ENCODE assay signal across 8 cellular contexts in genomic region chr7:71935674-71936073, GRCh38.
"Had no signal": no experiment of that assay in that cellular context is flagged by ENCODE, and none has a peak within 500 bp of the region (broad histone marks: within the 10 kb centered on the region; RNA-seq: fewer than 3 reads in every experiment).

No MANE protein-coding gene starts in this region.

- H3K27ac ChIP-seq: GM23248, HL-60 had no signal

- H3K36me3 ChIP-seq: HAP-1 had no signal

- ATAC-seq: HCT116, HepG2 had no signal

- H2AFZ ChIP-seq: GM23248 had no signal

- H3K4me1 ChIP-seq: HAP-1 had no signal

- H3K9ac ChIP-seq: GM23248 had no signal

- H3K9me3 ChIP-seq: HAP-1 had no signal

- H3K4me3 ChIP-seq: GM23248, HAP-1 had no signal

- DNase-seq: GM23248, GOT3, H7, HFFc6 had no signal
